Comparison of ENCODE assay signal across 1 cellular context in genomic region chr10:26637521-26638275, GRCh38.
TF ChIP-seq lines count a peak whose summit lies in the region.

No MANE protein-coding gene starts in this region.

TF ChIP-seq in GM23338, 12 proteins besides CTCF, POLR2A, EP300 and RAD21 (continued from another document):
- TF ChIP-seq ZNF462 (CRISPR knock-in tag; IDR thresholded peaks at IDR 0.05) (no peak), ZNF331 (CRISPR knock-in tag; IDR thresholded peaks at IDR 0.05; ENCODE audit: low read depth) (no peak), EZH2 (IDR thresholded peaks at IDR 0.05; ENCODE audit: low read depth, unreplicated experiment) (no peak), STAT1 (IDR thresholded peaks at IDR 0.05; ENCODE audit: unreplicated experiment) (no peak), NANOG (IDR thresholded peaks at IDR 0.05; ENCODE audit: borderline replicate concordance) (no peak), ZNF114 (CRISPR knock-in tag; IDR thresholded peaks at IDR 0.05) (no peak)
